ENCODE assay signal across 8 cellular contexts in genomic region chr7:28984631-28985030, GRCh38. TPM values are rescaled to one million over a fixed set of nuclear protein-coding genes. Genes with fewer than 3 reads are reported as not detected.
A peak's percentile ranks its signal among the peaks of the same experiment; 100 is the strongest.
DNase-seq lines count a peak whose midpoint lies in the region; ATAC-seq and TF ChIP-seq lines count a peak whose summit lies in the region.

No MANE protein-coding gene starts in this region.

- no peaks in the 10 kb centered on the region for H3K9me3 ChIP-seq in esophagus (ENCODE audit: control insufficient read depth in 2 of 2, insufficient read depth in 1 of 2, low read depth in 1 of 2, low read length in 1 of 2)
- H3K9me3 ChIP-seq in neural progenitor cell (ENCODE audit: low read depth), result no peaks in the 10 kb centered on the region

- no peak overlapping the region for H2AFZ ChIP-seq in neural progenitor cell (replicated peaks)

- H3K36me3 ChIP-seq in esophagus (ENCODE audit: control insufficient read depth in 2 of 2, insufficient read depth in 2 of 2, low read length in 1 of 2), result no peaks in the 10 kb centered on the region
- no peaks in the 10 kb centered on the region for H3K36me3 ChIP-seq in neural progenitor cell

- H3K4me3 Mint-ChIP-seq in neural progenitor cell, result no peak overlapping the region

- H3K27ac Mint-ChIP-seq in neural progenitor cell, result peak overlapping the region; percentile 99

- peaks cover 9 to 21% of the 10 kb centered on the region in 2 donors for H3K4me1 ChIP-seq in esophagus (ENCODE audit: control insufficient read depth in 2 of 2, insufficient read depth in 2 of 2, low read length in 1 of 2)
- H3K4me1 ChIP-seq in neural progenitor cell, result peaks cover 32% of the 10 kb centered on the region

- no peaks in the 10 kb centered on the region for H4K20me1 ChIP-seq in neural progenitor cell (ENCODE audit: low read depth)

- peak overlapping the region; percentile 71 to 86 for H3K27ac ChIP-seq in esophagus (ENCODE audit: low read depth in 2 of 2, low read length in 1 of 2)
- H3K27ac ChIP-seq in neural progenitor cell, result peak overlapping the region; percentile 71

- H3K4me1 Mint-ChIP-seq in neural progenitor cell, result peaks cover 81% of the 10 kb centered on the region

- H3K9ac ChIP-seq in neural progenitor cell, result no peak overlapping the region

- H3K79me2 ChIP-seq in neural progenitor cell (ENCODE audit: low read depth), result no peaks in the 10 kb centered on the region

- H3K4me3 ChIP-seq in esophagus (ENCODE audit: low read depth in 1 of 2, low read length in 2 of 2), result no peak overlapping the region
- H3K4me3 ChIP-seq in neural progenitor cell, result no peak overlapping the region

- peak overlapping the region; percentile 36 for H3K4me2 ChIP-seq in neural progenitor cell

- H3K27me3 ChIP-seq in esophagus (ENCODE audit: control insufficient read depth in 1 of 2, insufficient read depth in 2 of 2, low read length in 2 of 2) (no peaks in the 10 kb centered on the region), neural progenitor cell (no peaks in the 10 kb centered on the region)

- H3K9me3 Mint-ChIP-seq in neural progenitor cell, result peaks cover 23% of the 10 kb centered on the region

- H3K27me3 Mint-ChIP-seq in neural progenitor cell (ENCODE audit: insufficient read depth, low read depth), result peaks cover 4% of the 10 kb centered on the region

- H3K36me3 Mint-ChIP-seq in neural progenitor cell, result peaks cover 9% of the 10 kb centered on the region

- ATAC-seq in HG02763 (IDR thresholded peaks at IDR 0.05; ENCODE audit: unreplicated experiment) (no peak), GM19455 (IDR thresholded peaks at IDR 0.05; ENCODE audit: unreplicated experiment) (no peak), omental fat pad (ENCODE audit: low FRiP score) (no peak)

- DNase-seq in DMS79 (lab: John Stamatoyannopoulos, UW) (peak; percentile 56), NOMO-1 treated with DMSO at 0.1 percent for 48 hours (lab: John Stamatoyannopoulos, UW; ENCODE audit: unreplicated experiment) (peak; percentile 75), neural progenitor cell (ENCODE audit: low spot score) (peak; percentile 65), NCI-H187 treated with DMSO at 0.1 percent for 48 hours (lab: John Stamatoyannopoulos, UW) (no peak), omental fat pad (ENCODE audit: low spot score) (no peak)

- TF ChIP-seq CTCF in neural progenitor cell (IDR thresholded peaks at IDR 0.05), result peak; percentile 20
- TF ChIP-seq CTCF in omental fat pad (IDR thresholded peaks at IDR 0.05), result no peak

- H3F3A ChIP-seq in neural progenitor cell (ENCODE audit: low read depth), result peaks cover 14% of the 10 kb centered on the region

- 42 to 62% methylated on average over 4 of the region's 4 CpGs for WGBS in esophagus, 2 donors

RNA-seq across cellular contexts. Expression of gene TRIL, which starts 26.5 kb away (rescaled TPM):
- 1 to 10 TPM in 1 of 2 donors, under 1 TPM in 1; 0.55 to 1.2 TPM for polyA plus RNA-seq in esophagus
- total RNA-seq in neural progenitor cell (ENCODE audit: low replicate concordance), result 8.5 and 14.3 TPM in 2 replicates
- total RNA-seq in omental fat pad, result 10 to 100 TPM in 1 of 4 donors, 1 to 10 TPM in 2, under 1 TPM in 1; 0.84 to 15.1 (median 4.7) TPM

Comparison
In these comparisons a context has a peak if more than half of its experiments do, and no peak if none do; other contexts are left out.
1. DNase-seq: peak in DMS79 (single experiment), NOMO-1 treated with DMSO at 0.1 percent for 48 hours (single experiment) and neural progenitor cell (single experiment); none in NCI-H187 treated with DMSO at 0.1 percent for 48 hours (single experiment) and omental fat pad (single experiment).